ENCODE assay signal across 8 cellular contexts in the genomic region with DNA sequence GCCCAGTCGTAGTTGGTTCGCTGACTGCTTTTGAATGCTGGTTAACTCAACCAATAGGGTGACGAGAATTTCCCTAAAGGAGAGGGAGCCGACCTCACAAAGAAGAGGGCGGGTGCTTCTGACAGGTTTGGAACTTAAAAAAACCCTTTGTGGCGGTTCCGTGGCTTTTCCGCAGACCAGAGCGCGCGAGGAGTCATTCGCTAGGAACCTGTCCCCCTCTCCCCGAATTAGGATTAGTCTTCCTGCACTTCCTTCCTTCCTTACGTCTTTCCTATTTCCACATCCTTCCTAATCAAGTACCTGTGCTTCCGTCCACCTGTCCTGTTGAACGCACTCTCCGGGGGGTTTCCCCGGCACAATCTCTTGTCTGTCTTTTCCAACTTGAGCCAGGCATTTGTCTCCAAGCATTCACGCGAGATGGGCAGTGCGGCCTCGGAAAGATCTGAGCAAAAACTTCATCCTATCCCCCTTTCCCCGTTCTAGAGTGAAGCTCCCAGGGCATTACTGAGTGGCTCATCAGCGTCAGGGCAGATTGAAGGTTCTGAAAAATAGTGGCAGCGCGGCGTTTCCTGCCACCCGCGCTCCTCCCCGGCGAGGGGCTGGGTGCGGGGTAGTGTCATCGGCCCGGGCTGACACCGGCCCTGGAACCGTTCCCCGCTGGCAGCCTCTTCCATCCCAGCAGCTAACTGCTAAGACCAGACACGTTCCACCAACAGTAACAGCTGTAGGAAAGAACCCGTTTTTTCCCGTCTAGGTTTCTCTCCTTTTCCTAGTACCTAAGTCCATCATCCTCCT.
DNase-seq lines count a peak whose midpoint lies in the region; ATAC-seq lines count a peak whose summit lies in the region.

No MANE protein-coding gene starts in this region.

- DNase-seq in AG08396 (ENCODE audit: low spot score) (peak; percentile 94), NCI-H345 (lab: John Stamatoyannopoulos, UW) (peak; percentile 98), iris pigment epithelial cell (ENCODE audit: low read depth) (peak; percentile 99)
- peak; percentile 31 to 62 (median 52) for DNase-seq in activated CD4-positive, CD25-positive, alpha-beta regulatory T cell (lab: John Stamatoyannopoulos, UW)
- DNase-seq in central memory CD4-positive, alpha-beta T cell, result peak; percentile 91
- DNase-seq in stimulated activated CD4-positive, alpha-beta T cell treated with anti-CD3 and anti-CD28 coated beads, Interleukin-12 subunit alpha, Interleukin-12 subunit beta, amount 100 ng/mL, for 24 hours (ENCODE audit: low read depth in 2 of 2), result peak; percentile 61 to 62

- ATAC-seq in GM18909 (IDR thresholded peaks at IDR 0.05; ENCODE audit: poor library complexity, unreplicated experiment) (peak; percentile 83), HG03175 (IDR thresholded peaks at IDR 0.05; ENCODE audit: unreplicated experiment) (peak; percentile 85)

Comparison
In these comparisons a context has a peak if more than half of its experiments do, and no peak if none do; other contexts are left out.
1. Peak in every context shown above with its lines: DNase-seq and ATAC-seq.